In genomic region chr16:15891508-15891907, GRCh38 we compare ENCODE assay signal across 2 cellular contexts.
TF ChIP-seq lines count a peak whose summit lies in the region.

No MANE protein-coding gene starts in this region.

TF ChIP-seq in HepG2, 621 proteins besides CTCF, POLR2A, EP300 and RAD21:
- 0 out of 2 replicates have a peak, but pooled peaks have one; percentile 4 for TF ChIP-seq FOXC1 (CRISPR knock-in tag; IDR thresholded peaks at IDR 0.05; ENCODE audit: borderline replicate concordance)
- peak; percentile 78 for TF ChIP-seq ZNF770 (CRISPR knock-in tag; IDR thresholded peaks at IDR 0.05)
- TF ChIP-seq ZNF512 (CRISPR knock-in tag; IDR thresholded peaks at IDR 0.05): peak; percentile 49; the same call in 1 of the 2 replicates
- TF ChIP-seq ZMYM4 (CRISPR knock-in tag; IDR thresholded peaks at IDR 0.05): no peak

TF ChIP-seq in K562, 482 proteins besides CTCF, POLR2A, EP300 and RAD21:
- TF ChIP-seq GABPB1 (CRISPR knock-in tag; IDR thresholded peaks at IDR 0.05): no peak
- TF ChIP-seq ZNF512 (tag; IDR thresholded peaks at IDR 0.05): peak; percentile 57
